Comparison of ENCODE assay signal across 27 cellular contexts in genomic region chr9:100217536-100217935, GRCh38.
"Had no signal": no experiment of that assay in that cellular context is flagged by ENCODE, and none has a peak within 500 bp of the region (broad histone marks: within the 10 kb centered on the region; RNA-seq: fewer than 3 reads in every experiment).

No MANE protein-coding gene starts in this region.

- H3K4me3 ChIP-seq: adrenal gland, breast epithelium, cardiac muscle cell, colonic mucosa, esophagus squamous epithelium, gastroesophageal sphincter had no signal

- H3K9me3 ChIP-seq: adrenal gland, breast epithelium, colonic mucosa, esophagus squamous epithelium, gastroesophageal sphincter had no signal

- H3K27ac ChIP-seq: adrenal gland, breast epithelium, cardiac muscle cell, colonic mucosa, epithelial cell of prostate, esophagus squamous epithelium, gastroesophageal sphincter, WERI-Rb-1 had no signal

- H3K4me1 ChIP-seq: breast epithelium, colonic mucosa, esophagus squamous epithelium, gastroesophageal sphincter had no signal

- H3K27me3 ChIP-seq: adrenal gland, breast epithelium, cardiac muscle cell, colonic mucosa, esophagus squamous epithelium, gastroesophageal sphincter had no signal

- DNase-seq: activated B cell treated with CpG ODN at 0.5 μM for 24 hours; activated CD4-positive, alpha-beta T cell treated with anti-CD3 and anti-CD28 coated beads for 48 hours; activated CD4-positive, alpha-beta T cell treated with anti-CD3 and anti-CD28 coated beads, Interleukin-2, amount 50 U/mL, for 1 hour; activated CD4-positive, alpha-beta T cell treated with anti-CD3 and anti-CD28 coated beads, Interleukin-2, amount 50 U/mL, for 48 hours; activated CD8-positive, alpha-beta memory T cell treated with anti-CD3 and anti-CD28 coated beads for 24 hours; activated CD8-positive, alpha-beta T cell treated with anti-CD3 and anti-CD28 coated beads for 36 hours; activated effector memory CD4-positive, alpha-beta T cell treated with anti-CD3 and anti-CD28 coated beads, Interleukin-2, amount 50 U/mL, for 16 hours; activated naive CD4-positive, alpha-beta T cell treated with anti-CD3 and anti-CD28 coated beads for 36 hours; activated naive CD8-positive, alpha-beta T cell treated with anti-CD3 and anti-CD28 coated beads for 36 hours; activated naive CD8-positive, alpha-beta T cell treated with anti-CD3 and anti-CD28 coated beads, Interleukin-2, amount 50 U/mL, for 24 hours; activated T-cell treated with anti-CD3 and anti-CD28 coated beads, Interleukin-2, amount 50 U/mL, for 48 hours; adrenal gland; amygdala; aorta; central memory CD4-positive, alpha-beta T cell; cerebellar nuclear complex; colonic mucosa; effector CD8-positive, alpha-beta T cell; esophagus squamous epithelium; foreskin melanocyte; head of caudate nucleus; T-helper 2 cell; WERI-Rb-1 had no signal

- H3K36me3 ChIP-seq: adrenal gland, breast epithelium, cardiac muscle cell, colonic mucosa, WERI-Rb-1 had no signal
